In the genomic region with DNA sequence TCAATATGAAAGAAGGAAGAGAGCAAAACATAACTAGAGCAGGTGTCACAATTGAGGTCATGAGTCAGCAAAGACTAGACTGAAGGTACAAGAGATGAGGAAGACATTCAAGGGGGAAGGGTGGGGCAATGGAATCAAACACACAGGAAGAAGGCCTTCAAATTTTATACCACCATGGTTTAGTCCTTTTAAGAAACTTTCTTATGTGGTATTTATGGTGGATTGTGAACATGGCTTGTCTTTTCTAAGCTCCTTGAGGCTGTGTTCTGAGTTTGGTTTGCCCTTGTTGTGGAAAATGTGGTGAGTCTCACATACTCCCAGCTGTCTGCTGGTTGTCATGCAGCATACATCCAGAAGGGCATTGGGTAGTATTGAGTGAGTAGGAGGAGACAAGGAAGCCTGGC, we compare ENCODE assay signal across 9 cellular contexts.
DNase-seq lines count a peak whose midpoint lies in the region; ATAC-seq and TF ChIP-seq lines count a peak whose summit lies in the region.
"Had no signal": no experiment of that assay in that cellular context is flagged by ENCODE, and none has a peak within 500 bp of the region (broad histone marks: within the 10 kb centered on the region; RNA-seq: fewer than 3 reads in every experiment).

No MANE protein-coding gene starts in this region.

- H3K9me3 ChIP-seq in gastroesophageal sphincter = no peaks in the 10 kb centered on the region

- no peaks in the 10 kb centered on the region for H3K9me3 Mint-ChIP-seq in activated naive CD4-positive, alpha-beta T cell treated with anti-CD3 and anti-CD28 coated beads, Interleukin-2, amount 50 U/mL, for 72 hours

- peak; percentile 89 for ATAC-seq in GM21381 (IDR thresholded peaks at IDR 0.05; ENCODE audit: unreplicated experiment)
- peak; percentile 77 for ATAC-seq in HG03575 (IDR thresholded peaks at IDR 0.05; ENCODE audit: extremely low read depth, insufficient number of reproducible peaks, low FRiP score, unreplicated experiment)
- ATAC-seq in activated naive CD4-positive, alpha-beta T cell treated with anti-CD3 and anti-CD28 coated beads, Interleukin-2, amount 50 U/mL, for 72 hours = peak; percentile 96 to 97
- no peak for ATAC-seq in gastroesophageal sphincter

- H3K36me3 Mint-ChIP-seq in activated naive CD4-positive, alpha-beta T cell treated with anti-CD3 and anti-CD28 coated beads, Interleukin-2, amount 50 U/mL, for 72 hours = no peaks in the 10 kb centered on the region

- H3K27me3 ChIP-seq in gastroesophageal sphincter = no peaks in the 10 kb centered on the region

- H3K4me3 ChIP-seq in gastroesophageal sphincter = no peak overlapping the region

- no peak for TF ChIP-seq POLR2A in gastroesophageal sphincter (IDR thresholded peaks at IDR 0.05)

- peaks cover 0 to 12% (median 0%) of the 10 kb centered on the region in 3 donors for H3K4me1 ChIP-seq in gastroesophageal sphincter

- H3K36me3 ChIP-seq in gastroesophageal sphincter = no peaks in the 10 kb centered on the region

- no peak overlapping the region for H3K27ac ChIP-seq in gastroesophageal sphincter
- H3K27ac ChIP-seq: VCaP had no signal

- no peak for TF ChIP-seq CTCF in gastroesophageal sphincter (IDR thresholded peaks at IDR 0.05)

- TF ChIP-seq EP300 in gastroesophageal sphincter (IDR thresholded peaks at IDR 0.05) = no peak

- DNase-seq in DMS53 (lab: John Stamatoyannopoulos, UW) (peak; percentile 65), GDM1 (lab: John Stamatoyannopoulos, UW) (no peak), RKO (ENCODE audit: low spot score) (no peak), Ammon's horn (ENCODE audit: low spot score) (no peak)
- DNase-seq in activated naive CD4-positive, alpha-beta T cell treated with anti-CD3 and anti-CD28 coated beads, Interleukin-2, amount 50 U/mL, for 72 hours (ENCODE audit: low spot score in 2 of 2) = peak in 1 of 2 donors; percentile 64

- peak overlapping the region; percentile 12 to 32 for H3K27ac Mint-ChIP-seq in activated naive CD4-positive, alpha-beta T cell treated with anti-CD3 and anti-CD28 coated beads, Interleukin-2, amount 50 U/mL, for 72 hours
